Comparison of ENCODE assay signal across 8 cellular contexts in the genomic region with DNA sequence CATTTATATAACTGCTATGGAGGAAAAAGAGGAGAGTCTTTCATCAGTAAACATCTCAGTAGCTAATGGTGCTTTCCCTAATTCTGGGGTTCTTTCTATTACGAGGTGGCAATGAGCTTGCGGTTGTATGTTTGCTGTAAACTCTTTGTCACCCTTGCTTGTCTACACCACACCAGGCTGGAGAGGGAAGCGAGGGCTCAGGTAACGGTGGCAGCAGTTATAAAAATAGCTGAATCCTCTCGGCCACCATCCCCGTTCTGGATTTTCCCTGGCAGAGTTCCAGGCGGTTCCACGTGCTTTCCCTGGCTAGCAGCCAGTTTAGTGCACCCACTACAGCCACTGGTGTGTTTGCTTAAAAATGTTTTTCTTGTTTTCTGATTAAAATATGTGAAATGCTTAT. TPM values are rescaled to one million over a fixed set of nuclear protein-coding genes. Genes with fewer than 3 reads are reported as not detected.
DNase-seq lines count a peak whose midpoint lies in the region; ATAC-seq and TF ChIP-seq lines count a peak whose summit lies in the region.

No MANE protein-coding gene starts in this region.

- H3K4me1 Mint-ChIP-seq in activated naive CD8-positive, alpha-beta T cell treated with anti-CD3 and anti-CD28 coated beads for 36 hours = peaks cover 24% of the 10 kb centered on the region
- no peaks in the 10 kb centered on the region for H3K4me1 Mint-ChIP-seq in type B pancreatic cell (ENCODE audit: unreplicated experiment)

- H3K4me3 Mint-ChIP-seq in activated naive CD8-positive, alpha-beta T cell treated with anti-CD3 and anti-CD28 coated beads for 36 hours = no peak overlapping the region
- H3K4me3 Mint-ChIP-seq in type B pancreatic cell = no peak overlapping the region

- H3K27me3 Mint-ChIP-seq in activated naive CD8-positive, alpha-beta T cell treated with anti-CD3 and anti-CD28 coated beads for 36 hours = peaks cover 4% of the 10 kb centered on the region
- peaks cover 29% of the 10 kb centered on the region for H3K27me3 Mint-ChIP-seq in type B pancreatic cell

- H3K36me3 Mint-ChIP-seq in activated naive CD8-positive, alpha-beta T cell treated with anti-CD3 and anti-CD28 coated beads for 36 hours = no peaks in the 10 kb centered on the region
- H3K36me3 Mint-ChIP-seq in type B pancreatic cell = no peaks in the 10 kb centered on the region

- H3K9me3 Mint-ChIP-seq in activated naive CD8-positive, alpha-beta T cell treated with anti-CD3 and anti-CD28 coated beads for 36 hours = no peaks in the 10 kb centered on the region
- no peaks in the 10 kb centered on the region for H3K9me3 Mint-ChIP-seq in type B pancreatic cell

- no peak for TF ChIP-seq CTCF in type B pancreatic cell (conservative IDR thresholded peaks at IDR 0.05)

- peak; percentile 16 for DNase-seq in DMS79 (lab: John Stamatoyannopoulos, UW)
- peak; percentile 71 for DNase-seq in NCI-H2171 (lab: John Stamatoyannopoulos, UW)
- DNase-seq in activated naive CD8-positive, alpha-beta T cell treated with anti-CD3 and anti-CD28 coated beads for 36 hours = peak; percentile 17
- DNase-seq in stimulated activated CD4-positive, alpha-beta T cell treated with anti-CD3 and anti-CD28 coated beads, Interleukin-12 subunit alpha, Interleukin-12 subunit beta, amount 100 ng/mL, for 24 hours (ENCODE audit: low read depth in 2 of 2) = peak; percentile 15 to 44
- DNase-seq in cerebellar cortex (ENCODE audit: low spot score) = no peak
- no peak for DNase-seq in type B pancreatic cell (ENCODE audit: extremely low spot score, unreplicated experiment)

- peak; percentile 31 for ATAC-seq in GM21423 (IDR thresholded peaks at IDR 0.05; ENCODE audit: unreplicated experiment)
- ATAC-seq in GM18519 (IDR thresholded peaks at IDR 0.05; ENCODE audit: low FRiP score, unreplicated experiment) = no peak

- H3K27ac Mint-ChIP-seq in activated naive CD8-positive, alpha-beta T cell treated with anti-CD3 and anti-CD28 coated beads for 36 hours = peak overlapping the region; percentile 42
- no peak overlapping the region for H3K27ac Mint-ChIP-seq in type B pancreatic cell

RNA-seq across cellular contexts. Expression of a gene that starts 39.0 kb away (rescaled TPM):
- not detected for total RNA-seq in activated naive CD8-positive, alpha-beta T cell treated with anti-CD3 and anti-CD28 coated beads for 36 hours
- total RNA-seq in type B pancreatic cell (ENCODE audit: low replicate concordance) = not detected in 2 replicates

RNA-seq across cellular contexts. Expression of a gene that starts 39.1 kb away (rescaled TPM):
- 10 to 100 TPM; 74.9 to 77.7 TPM for total RNA-seq in activated naive CD8-positive, alpha-beta T cell treated with anti-CD3 and anti-CD28 coated beads for 36 hours
- total RNA-seq in type B pancreatic cell (ENCODE audit: low replicate concordance) = 79.8 and 95.5 TPM in 2 replicates

Comparison
In these comparisons a context has a peak if more than half of its experiments do, and no peak if none do; other contexts are left out.
1. DNase-seq: peak in DMS79 (single experiment), NCI-H2171 (single experiment), activated naive CD8-positive, alpha-beta T cell treated with anti-CD3 and anti-CD28 coated beads for 36 hours (single experiment) and stimulated activated CD4-positive, alpha-beta T cell treated with anti-CD3 and anti-CD28 coated beads, Interleukin-12 subunit alpha, Interleukin-12 subunit beta, amount 100 ng/mL, for 24 hours (2 of 2); none in cerebellar cortex (single experiment) and type B pancreatic cell (single experiment).